ENCODE assay signal across 10 cellular contexts in genomic region chr7:135743907-135744789, GRCh38. TPM values are rescaled to one million over a fixed set of nuclear protein-coding genes. Genes with fewer than 3 reads are reported as not detected.
A peak's percentile ranks its signal among the peaks of the same experiment; 100 is the strongest.
DNase-seq lines count a peak whose midpoint lies in the region; TF ChIP-seq lines count a peak whose summit lies in the region.
"Had no signal": no experiment of that assay in that cellular context is flagged by ENCODE, and none has a peak within 500 bp of the region (broad histone marks: within the 10 kb centered on the region; RNA-seq: fewer than 3 reads in every experiment).

No MANE protein-coding gene starts in this region.

- WGBS in mesenchymal stem cell: 88% methylated on average over 12 of the region's 14 CpGs

- H3K4ac ChIP-seq in mesenchymal stem cell (ENCODE audit: low read depth in 1 of 2, low read length in 2 of 2): no peak overlapping the region

- H3K27me3 ChIP-seq in AG04450 (ENCODE audit: control insufficient read depth, insufficient read depth, low read length): no peaks in the 10 kb centered on the region
- H3K27me3 ChIP-seq in mesenchymal stem cell (ENCODE audit: control insufficient read depth in 1 of 2, insufficient read depth in 1 of 2, low read length in 2 of 2): peaks cover 0 to 31% of the 10 kb centered on the region in 2 experiments

- H3K9me3 ChIP-seq in AG04450 (ENCODE audit: control insufficient read depth, insufficient read depth, low read length) (no peaks in the 10 kb centered on the region), mesenchymal stem cell (ENCODE audit: control insufficient read depth, low read length) (no peaks in the 10 kb centered on the region)
- H3K9me3 ChIP-seq: prostate gland had no signal

- H3K4me3 ChIP-seq in AG04450 (ENCODE audit: low read depth, low read length) (no peak overlapping the region), choroid plexus epithelial cell (ENCODE audit: low read depth, low read length) (no peak overlapping the region), mesenchymal stem cell (ENCODE audit: insufficient read depth in 1 of 2, low read depth in 1 of 2, low read length in 2 of 2) (peak overlapping the region in 1 of 2 experiments; percentile 89)
- H3K4me3 ChIP-seq: prostate gland had no signal

- H2BK120ac ChIP-seq in mesenchymal stem cell (ENCODE audit: low read depth, low read length): no peak overlapping the region

- peak overlapping the region; percentile 86 for H3K9ac ChIP-seq in mesenchymal stem cell (ENCODE audit: low read length)

- no peak overlapping the region for H2BK12ac ChIP-seq in mesenchymal stem cell (ENCODE audit: low read length in 2 of 2)

- no peak overlapping the region for H2BK15ac ChIP-seq in mesenchymal stem cell (ENCODE audit: low read depth, poor library complexity, severe bottlenecking)

- DNase-seq in AG04450 (ENCODE audit: low read depth, low spot score) (no peak), NCI-H2107 (lab: John Stamatoyannopoulos, UW) (peak; percentile 9), choroid plexus epithelial cell (ENCODE audit: low read depth) (peak; percentile 54), mesenchymal stem cell (no peak), GM19240 (ENCODE audit: insufficient read length, low spot score) (no peak), AG08396 (ENCODE audit: low spot score) (no peak), NCI-H2029 treated with DMSO at 0.1 percent for 48 hours (lab: John Stamatoyannopoulos, UW) (no peak)
- DNase-seq in activated naive CD4-positive, alpha-beta T cell treated with anti-CD3 and anti-CD28 coated beads, Interleukin-2, amount 50 U/mL, for 16 hours: no peak
- DNase-seq: AML-193 had no signal

- CTCF ChIA-PET in AG04450 (lab: Charles Lee): interaction anchor here (0.6 to 1.7 kb wide), 7 partner anchors 34 to 255 kb away, joined by 3 to 9 read pairs (median 5); no protein-coding TSS in a partner anchor

- no peak overlapping the region for H2AFZ ChIP-seq in mesenchymal stem cell (ENCODE audit: low read depth, low read length)

- H2AK5ac ChIP-seq in mesenchymal stem cell (ENCODE audit: low read length, severe bottlenecking): no peak overlapping the region

- no peak overlapping the region for H4K91ac ChIP-seq in mesenchymal stem cell (ENCODE audit: low read length)

- H3K23ac ChIP-seq in mesenchymal stem cell (ENCODE audit: low read length in 2 of 2): no peak overlapping the region

- POLR2A ChIA-PET in AG04450 (lab: Yijun Ruan, JAX): interaction anchor here (0.6 to 1.1 kb wide), 2 partner anchors 28 to 32 kb away, joined by 4 to 6 read pairs; no protein-coding TSS in a partner anchor

- H3K36me3 ChIP-seq in mesenchymal stem cell (ENCODE audit: control insufficient read depth in 1 of 2, insufficient read depth in 2 of 2, low read depth in 1 of 2, low read length in 2 of 2): peaks cover 0 to 47% of the 10 kb centered on the region in 2 experiments
- H3K36me3 ChIP-seq: prostate gland had no signal

- H4K8ac ChIP-seq in mesenchymal stem cell (ENCODE audit: low read length): no peak overlapping the region

- no peak overlapping the region for H3K14ac ChIP-seq in mesenchymal stem cell (ENCODE audit: low read length in 2 of 2)

- no peaks in the 10 kb centered on the region for H3K79me1 ChIP-seq in mesenchymal stem cell (replicated peaks; ENCODE audit: low read length, poor library complexity, severe bottlenecking)

- H3K27ac ChIP-seq in AG04450 (ENCODE audit: low read depth, low read length) (peak overlapping the region; percentile 80), mesenchymal stem cell (ENCODE audit: low read length, poor library complexity, severe bottlenecking) (no peak overlapping the region)
- H3K27ac ChIP-seq: prostate gland had no signal

- no peaks in the 10 kb centered on the region for H3K4me1 ChIP-seq in mesenchymal stem cell (ENCODE audit: control insufficient read depth, insufficient read depth, low read depth, low read length)
- H3K4me1 ChIP-seq: prostate gland had no signal

- TF ChIP-seq CTCF in AG04450 (IDR thresholded peaks at IDR 0.05; ENCODE audit: low read depth, low read length) (no peak), choroid plexus epithelial cell (conservative IDR thresholded peaks at IDR 0.05; ENCODE audit: low read depth, low read length) (no peak)

- H2BK5ac ChIP-seq in mesenchymal stem cell (ENCODE audit: low read depth, low read length, poor library complexity, severe bottlenecking): no peak overlapping the region

- H3K18ac ChIP-seq in mesenchymal stem cell (ENCODE audit: low read depth in 1 of 2, low read length in 2 of 2): no peak overlapping the region

- H3K4me2 ChIP-seq in mesenchymal stem cell (ENCODE audit: low read length, poor library complexity, severe bottlenecking): no peak overlapping the region

RNA-seq across cellular contexts. Expression of gene FAM180A, which starts 4.5 kb away (rescaled TPM):
- polyA plus RNA-seq in AG04450 (2011; rRNA removed): 5.5 TPM in 2 replicates
- 7.1 and 8.8 TPM in 2 replicates for polyA minus RNA-seq in AG04450 (2011; rRNA and poly(A)+ RNA removed)
- polyA plus RNA-seq in mesenchymal stem cell (2013, experiment 1 of 2): not detected
- polyA plus RNA-seq in mesenchymal stem cell (2013, experiment 2 of 2): not detected

RNA-seq across cellular contexts. Expression of gene SLC13A4, which starts 16.2 kb away (rescaled TPM):
- polyA plus RNA-seq in AG04450 (2011; rRNA removed): 0.09 and 0.32 TPM in 2 replicates
- 0.05 and 0.65 TPM in 2 replicates for polyA minus RNA-seq in AG04450 (2011; rRNA and poly(A)+ RNA removed)
- not detected for polyA plus RNA-seq in mesenchymal stem cell (2013, experiment 1 of 2)
- polyA plus RNA-seq in mesenchymal stem cell (2013, experiment 2 of 2): 0.05 TPM

Comparison
In these comparisons a context has a peak if more than half of its experiments do, and no peak if none do; other contexts are left out.
1. DNase-seq: peak in NCI-H2107 (single experiment) and choroid plexus epithelial cell (single experiment); none in AG04450 (single experiment), mesenchymal stem cell (single experiment), GM19240 (single experiment), AG08396 (single experiment), NCI-H2029 treated with DMSO at 0.1 percent for 48 hours (single experiment) and activated naive CD4-positive, alpha-beta T cell treated with anti-CD3 and anti-CD28 coated beads, Interleukin-2, amount 50 U/mL, for 16 hours (single experiment).